13 cellular contexts compared by ENCODE assay signal in the genomic region with DNA sequence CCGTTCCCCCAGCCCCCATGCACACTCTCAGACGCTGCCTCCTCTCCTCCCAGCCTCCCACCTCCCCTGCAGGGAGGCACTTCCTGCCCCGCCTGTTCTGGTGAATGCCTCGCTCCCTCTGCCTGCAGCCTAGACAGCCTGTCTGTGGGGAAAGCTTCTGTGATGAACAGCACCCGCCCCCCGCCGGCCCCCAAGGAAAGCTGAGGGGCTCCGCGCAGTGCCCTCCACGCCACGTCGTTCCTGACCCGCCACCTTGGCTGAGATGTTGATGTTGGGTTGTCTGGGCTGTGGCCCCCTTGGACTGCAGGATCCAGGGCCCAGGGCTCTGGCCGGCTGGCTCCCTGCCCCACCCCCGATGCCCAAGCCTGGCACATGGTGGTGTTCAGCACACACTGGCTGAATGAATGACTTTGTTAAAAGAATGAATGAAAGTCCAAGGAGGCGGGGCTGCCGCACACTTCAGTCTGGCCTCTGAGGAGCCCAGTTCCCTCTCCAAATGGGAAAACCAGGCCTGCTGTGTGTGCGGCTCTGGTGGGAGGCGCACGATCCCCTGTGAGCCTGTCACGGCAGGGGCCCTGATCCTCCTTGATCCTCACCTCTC. TPM values are rescaled to one million over a fixed set of nuclear protein-coding genes. Genes with fewer than 3 reads are reported as not detected.
DNase-seq lines count a peak whose midpoint lies in the region; ATAC-seq and TF ChIP-seq lines count a peak whose summit lies in the region.
"Had no signal": no experiment of that assay in that cellular context is flagged by ENCODE, and none has a peak within 500 bp of the region (broad histone marks: within the 10 kb centered on the region; RNA-seq: fewer than 3 reads in every experiment).

No MANE protein-coding gene starts in this region.

- H3K9me3 ChIP-seq in HUES6 (ENCODE audit: control insufficient read depth, insufficient read depth, low read depth, low read length) (no peaks in the 10 kb centered on the region), osteoblast (ENCODE audit: low read depth, low read length) (no peaks in the 10 kb centered on the region), sigmoid colon (no peaks in the 10 kb centered on the region), prostate gland (no peaks in the 10 kb centered on the region)

- H3K9me3 Mint-ChIP-seq in glutamatergic neuron (ENCODE audit: unreplicated experiment), result peaks cover 6% of the 10 kb centered on the region
- H3K9me3 Mint-ChIP-seq: activated CD4-positive, alpha-beta memory T cell treated with anti-CD3 and anti-CD28 coated beads, Interleukin-2, amount 10 ng/mL, durations not matched to agents 7 days and 5 days; CD4-positive, alpha-beta memory T cell; naive B cell had no signal

- peak overlapping the region; percentile 11 for H3K4me3 Mint-ChIP-seq in glutamatergic neuron (ENCODE audit: unreplicated experiment)
- H3K4me3 Mint-ChIP-seq: activated CD4-positive, alpha-beta memory T cell treated with anti-CD3 and anti-CD28 coated beads, Interleukin-2, amount 10 ng/mL, durations not matched to agents 7 days and 5 days; activated naive CD8-positive, alpha-beta T cell had no signal

- H3K36me3 ChIP-seq in HUES6 (ENCODE audit: control insufficient read depth, insufficient read depth, low read length) (no peaks in the 10 kb centered on the region), osteoblast (ENCODE audit: insufficient read depth, low read length) (no peaks in the 10 kb centered on the region), sigmoid colon (no peaks in the 10 kb centered on the region), prostate gland (no peaks in the 10 kb centered on the region)

- H3K27me3 ChIP-seq in HUES6 (ENCODE audit: control insufficient read depth, insufficient read depth, low read length) (no peaks in the 10 kb centered on the region; the same call in 1 of the 2 replicates), osteoblast (ENCODE audit: insufficient read depth, low read length) (peaks cover 64% of the 10 kb centered on the region), sigmoid colon (no peaks in the 10 kb centered on the region), prostate gland (replicated peaks; ENCODE audit: insufficient read depth) (peaks cover 5% of the 10 kb centered on the region)

- H3K36me3 Mint-ChIP-seq in glutamatergic neuron (ENCODE audit: unreplicated experiment), result peaks cover 6% of the 10 kb centered on the region
- H3K36me3 Mint-ChIP-seq: activated naive CD8-positive, alpha-beta T cell; CD4-positive, alpha-beta memory T cell; naive B cell had no signal

- TF ChIP-seq CTCF in glutamatergic neuron (IDR thresholded peaks at IDR 0.05; ENCODE audit: partially characterized antibody, unreplicated experiment), result no peak
- TF ChIP-seq CTCF in osteoblast (IDR thresholded peaks at IDR 0.05; ENCODE audit: extremely low read depth, low read depth, low read length), result no peak
- no peak for TF ChIP-seq CTCF in sigmoid colon (IDR thresholded peaks at IDR 0.05)
- no peak for TF ChIP-seq CTCF in prostate gland (IDR thresholded peaks at IDR 0.05)

- no peaks in the 10 kb centered on the region for H4K20me1 ChIP-seq in osteoblast (ENCODE audit: insufficient read depth, low read length)

- H3K27me3 Mint-ChIP-seq in glutamatergic neuron (ENCODE audit: unreplicated experiment), result peaks cover 9% of the 10 kb centered on the region
- H3K27me3 Mint-ChIP-seq: activated naive CD8-positive, alpha-beta T cell had no signal

- H3K4me1 Mint-ChIP-seq in glutamatergic neuron (ENCODE audit: low read depth, unreplicated experiment), result peaks cover 29% of the 10 kb centered on the region
- H3K4me1 Mint-ChIP-seq: activated CD4-positive, alpha-beta memory T cell treated with anti-CD3 and anti-CD28 coated beads, Interleukin-2, amount 10 ng/mL, durations not matched to agents 7 days and 5 days; naive B cell had no signal

- peak overlapping the region; percentile 52; the same call in 1 of the 2 replicates for H3K27ac ChIP-seq in HUES6 (ENCODE audit: low read depth, low read length)
- H3K27ac ChIP-seq in osteoblast (ENCODE audit: low read depth, low read length), result no peak overlapping the region
- peak overlapping the region in 2 of 4 donors; percentile 33 to 52 for H3K27ac ChIP-seq in sigmoid colon
- no peak overlapping the region for H3K27ac ChIP-seq in prostate gland

- no peak for ATAC-seq in GM18867 (IDR thresholded peaks at IDR 0.05; ENCODE audit: unreplicated experiment)

- peak overlapping the region; percentile 53 for H3K9ac ChIP-seq in HUES6 (ENCODE audit: low read length)

- intact Hi-C loops in sigmoid colon (cut with DNase I) (no loop called here), prostate gland (cut with DNase I) (no loop called here)

- TF ChIP-seq POLR2A in sigmoid colon (IDR thresholded peaks at IDR 0.05), result no peak
- TF ChIP-seq POLR2A in prostate gland (IDR thresholded peaks at IDR 0.05), result no peak

- 43 to 45% methylated on average over 21 of the region's 21 CpGs for WGBS in sigmoid colon, 2 donors
- WGBS in prostate gland, result 45% methylated on average over 18 of the region's 21 CpGs

- H2AFZ ChIP-seq in osteoblast (ENCODE audit: low read length), result no peak overlapping the region

- DNase-seq in C1 segment of cervical spinal cord (lab: John Stamatoyannopoulos, UW) (peak in 11 of 14 donors; percentile 44 to 77 (median 69)), glutamatergic neuron (no peak), osteoblast (ENCODE audit: insufficient read length, low spot score, missing footprints) (peak; percentile 54), sigmoid colon (no peak), prostate gland (ENCODE audit: low spot score) (no peak), NCI-H187 treated with DMSO at 0.1 percent for 48 hours (lab: John Stamatoyannopoulos, UW) (no peak)
- DNase-seq: activated CD4-positive, alpha-beta memory T cell treated with anti-CD3 and anti-CD28 coated beads, Interleukin-2, amount 10 ng/mL, durations not matched to agents 7 days and 5 days; CD4-positive, alpha-beta memory T cell; effector CD4-positive, alpha-beta T cell; naive B cell had no signal

- peaks cover 38% of the 10 kb centered on the region for H3K4me1 ChIP-seq in HUES6 (ENCODE audit: control insufficient read depth, insufficient read depth, low read length)
- H3K4me1 ChIP-seq in osteoblast (ENCODE audit: insufficient read depth, low read length), result no peaks in the 10 kb centered on the region
- H3K4me1 ChIP-seq in sigmoid colon, result peaks cover 0 to 34% (median 28%) of the 10 kb centered on the region in 4 donors
- H3K4me1 ChIP-seq in prostate gland (replicated peaks), result peaks cover 6% of the 10 kb centered on the region

- no peak overlapping the region for H3K27ac Mint-ChIP-seq in glutamatergic neuron (ENCODE audit: unreplicated experiment)
- H3K27ac Mint-ChIP-seq: activated CD4-positive, alpha-beta memory T cell treated with anti-CD3 and anti-CD28 coated beads, Interleukin-2, amount 10 ng/mL, durations not matched to agents 7 days and 5 days; activated naive CD8-positive, alpha-beta T cell had no signal

- no peaks in the 10 kb centered on the region for H3K79me2 ChIP-seq in osteoblast (ENCODE audit: insufficient read depth, low read length)

- H3K4me3 ChIP-seq in HUES6 (ENCODE audit: low read depth, low read length) (no peak overlapping the region; the same call in 1 of the 2 replicates), osteoblast (ENCODE audit: insufficient read depth, low read length) (no peak overlapping the region), sigmoid colon (peak overlapping the region in 1 of 4 donors; percentile 14), prostate gland (no peak overlapping the region)

- no peak overlapping the region for H3K4me2 ChIP-seq in osteoblast (ENCODE audit: insufficient read depth, low read length)

- no peak for TF ChIP-seq EP300 in sigmoid colon (IDR thresholded peaks at IDR 0.05)

RNA-seq across cellular contexts. Expression of gene MYMK, which starts 2.1 kb away (rescaled TPM):
- total RNA-seq in glutamatergic neuron (ENCODE audit: unreplicated experiment) (not detected), osteoblast (not detected in 2 replicates), sigmoid colon (not detected), prostate gland (not detected)
- not detected for polyA plus RNA-seq in sigmoid colon
- total RNA-seq: activated CD4-positive, alpha-beta memory T cell treated with anti-CD3 and anti-CD28 coated beads, Interleukin-2, amount 10 ng/mL, durations not matched to agents 7 days and 5 days; CD4-positive, alpha-beta memory T cell had no signal
- polyA plus RNA-seq: CD4-positive, alpha-beta memory T cell had no signal

RNA-seq across cellular contexts. Expression of gene ADAMTSL2, which starts 7.7 kb away (rescaled TPM):
- total RNA-seq in glutamatergic neuron (ENCODE audit: unreplicated experiment) (1.3 TPM), osteoblast (under 0.01 and 0.29 TPM in 2 replicates), sigmoid colon (1 to 10 TPM in 2 of 4 donors, under 1 TPM in 2; 0.33 to 4.2 (median 0.94) TPM), prostate gland (10 to 100 TPM in 1 of 2 donors, 1 to 10 TPM in 1; 1.6 to 11.6 TPM)
- polyA plus RNA-seq in sigmoid colon, result 1 to 10 TPM in 1 of 3 donors, under 1 TPM in 2; 0.46 to 1.8 (median 0.60) TPM
- total RNA-seq: activated CD4-positive, alpha-beta memory T cell treated with anti-CD3 and anti-CD28 coated beads, Interleukin-2, amount 10 ng/mL, durations not matched to agents 7 days and 5 days had no signal

RNA-seq across cellular contexts. Expression of gene SLC2A6, which starts 47.9 kb away (rescaled TPM):
- total RNA-seq in glutamatergic neuron (ENCODE audit: unreplicated experiment) (104 TPM), osteoblast (25.3 TPM in 2 replicates), sigmoid colon (1 to 10 TPM; 1.4 to 2.7 (median 2.0) TPM), prostate gland (1 to 10 TPM in 1 of 2 donors, under 1 TPM in 1; 0.77 to 3.4 TPM)
- polyA plus RNA-seq in sigmoid colon, result 1 to 10 TPM; 1.2 to 8.2 (median 1.8) TPM

Comparison
In these comparisons a context has a peak if more than half of its experiments do, and no peak if none do; other contexts are left out.
1. DNase-seq: peak in C1 segment of cervical spinal cord (11 of 14) and osteoblast (single experiment); none in glutamatergic neuron (single experiment), sigmoid colon (single experiment), prostate gland (single experiment) and NCI-H187 treated with DMSO at 0.1 percent for 48 hours (single experiment).